ENCODE assay signal across 24 cellular contexts in the genomic region with DNA sequence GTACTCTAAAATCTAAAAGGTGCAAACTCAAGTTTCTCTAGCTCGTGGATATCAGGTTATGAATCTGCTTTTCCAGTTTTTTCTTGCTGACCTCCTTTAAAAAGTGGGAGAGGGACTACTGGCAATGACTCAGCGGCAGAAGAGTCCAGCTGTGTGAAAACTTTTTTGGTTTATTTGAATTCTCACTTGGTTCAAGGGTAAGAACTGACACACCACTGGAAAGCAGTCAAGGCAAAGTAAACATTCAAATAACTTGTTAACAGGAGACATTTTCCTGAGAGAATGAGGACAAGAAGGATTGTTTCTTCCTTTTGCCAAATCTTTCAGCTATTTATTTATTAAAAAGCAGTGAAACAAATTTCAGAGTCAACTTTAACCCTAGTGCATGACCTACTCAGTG. TPM values are rescaled to one million over a fixed set of nuclear protein-coding genes. Genes with fewer than 3 reads are reported as not detected.
DNase-seq lines count a peak whose midpoint lies in the region; ATAC-seq and TF ChIP-seq lines count a peak whose summit lies in the region.
"Had no signal": no experiment of that assay in that cellular context is flagged by ENCODE, and none has a peak within 500 bp of the region (broad histone marks: within the 10 kb centered on the region; RNA-seq: fewer than 3 reads in every experiment).

No MANE protein-coding gene starts in this region.

- no peak for TF ChIP-seq POLR2A in uterus (IDR thresholded peaks at IDR 0.05)

- H3K27me3 ChIP-seq in liver (ENCODE audit: control insufficient read depth in 4 of 4, insufficient read depth in 4 of 4, low read length in 3 of 4) (no peaks in the 10 kb centered on the region), rectal smooth muscle tissue (ENCODE audit: control insufficient read depth, insufficient read depth, low read length) (no peaks in the 10 kb centered on the region), uterus (no peaks in the 10 kb centered on the region)

- no peak for TF ChIP-seq CTCF in liver (IDR thresholded peaks at IDR 0.05; ENCODE audit: low read depth, low read length, missing input control)
- TF ChIP-seq CTCF in uterus (IDR thresholded peaks at IDR 0.05), result no peak

- ATAC-seq in left ventricle myocardium superior (peak; percentile 28), Right ventricle myocardium inferior (no peak)
- ATAC-seq: K562 had no signal

- H3K9ac ChIP-seq in liver (ENCODE audit: low read depth in 1 of 2, low read length in 2 of 2) (peak overlapping the region in 1 of 2 donors; percentile 7), rectal smooth muscle tissue (ENCODE audit: low read length) (no peak overlapping the region)
- H3K9ac ChIP-seq: GM23248 had no signal

- 38% methylated on average over 2 of the region's 2 CpGs for WGBS in liver

- H3K27ac ChIP-seq in liver (ENCODE audit: low read depth in 1 of 2, low read length in 2 of 2) (no peak overlapping the region), rectal smooth muscle tissue (ENCODE audit: low read depth, low read length) (peak overlapping the region; percentile 60), uterus (peak overlapping the region; percentile 15 to 52)
- H3K27ac ChIP-seq: GM23248 had no signal

- H3K4me1 ChIP-seq in liver (ENCODE audit: control insufficient read depth in 4 of 4, insufficient read depth in 4 of 4, low read length in 3 of 4), result peaks cover 0 to 12% (median 5%) of the 10 kb centered on the region in 4 donors
- H3K4me1 ChIP-seq in rectal smooth muscle tissue (ENCODE audit: control insufficient read depth, insufficient read depth, low read length), result peaks cover 43% of the 10 kb centered on the region
- no peaks in the 10 kb centered on the region for H3K4me1 ChIP-seq in uterus
- H3K4me1 ChIP-seq: HAP-1 had no signal

- H3K36me3 ChIP-seq in liver (ENCODE audit: control insufficient read depth in 4 of 4, insufficient read depth in 3 of 4, low read depth in 1 of 4, low read length in 3 of 4) (no peaks in the 10 kb centered on the region), rectal smooth muscle tissue (ENCODE audit: control insufficient read depth, insufficient read depth, low read length) (no peaks in the 10 kb centered on the region), uterus (no peaks in the 10 kb centered on the region)
- H3K36me3 ChIP-seq: HAP-1 had no signal

- DNase-seq in left ventricle myocardium superior (no peak), Right ventricle myocardium inferior (ENCODE audit: missing footprints) (no peak), uterus (no peak), RKO (ENCODE audit: low spot score) (no peak), NAMALWA (ENCODE audit: low spot score) (no peak), activated gamma-delta T cell (lab: John Stamatoyannopoulos, UW) (no peak)
- DNase-seq: 8988T; AML-193; C1 segment of cervical spinal cord; Calu3; CD8-positive, alpha-beta memory T cell; DMS153; GM23248; NCI-H1092 treated with DMSO at 0.1 percent for 48 hours; NCI-H1436 treated with DMSO at 0.1 percent for 48 hours; NCI-H2081; NCI-H2171 treated with DMSO at 0.1 percent for 48 hours; NCI-H446; OCI-M1; SHP77 had no signal

- intact Hi-C loops in left ventricle myocardium superior (cut with micrococcal nuclease), result no loop called here
- intact Hi-C loops in Right ventricle myocardium inferior (cut with DNase I), result loop anchor here (10.0 kb wide), 1 partner anchor 72 kb away; no protein-coding TSS in a partner anchor
- intact Hi-C loops in uterus (cut with DNase I; ENCODE audit: low total_unique reads), result no loop called here

- no peak for TF ChIP-seq RAD21 in liver (IDR thresholded peaks at IDR 0.05)

- H3K4me3 ChIP-seq in liver (ENCODE audit: low read depth in 1 of 3, low read length in 3 of 3) (no peak overlapping the region), rectal smooth muscle tissue (ENCODE audit: low read length) (no peak overlapping the region), uterus (no peak overlapping the region)
- H3K4me3 ChIP-seq: GM23248, HAP-1, K562 had no signal

- H3K9me3 ChIP-seq in liver (ENCODE audit: control insufficient read depth in 4 of 4, low read length in 3 of 4), result no peaks in the 10 kb centered on the region
- no peaks in the 10 kb centered on the region for H3K9me3 ChIP-seq in uterus
- H3K9me3 ChIP-seq: HAP-1 had no signal

TF ChIP-seq in liver, 16 proteins besides CTCF, POLR2A, EP300 and RAD21:
- TF ChIP-seq TAF1 (conservative IDR thresholded peaks at IDR 0.05), result no peak
- peak; percentile 16 for TF ChIP-seq NR2F2 (IDR thresholded peaks at IDR 0.05)

RNA-seq across cellular contexts. Expression of a gene that starts 36.1 kb away (rescaled TPM):
- total RNA-seq in left ventricle myocardium superior (15.9 TPM), Right ventricle myocardium inferior (18.6 TPM), liver (1 to 10 TPM; 7.1 to 7.4 TPM), uterus (100 to 1,000 TPM in 3 of 4 donors, 10 to 100 TPM in 1; 38.5 to 261 (median 213) TPM)
- polyA plus RNA-seq in liver, result under 1 TPM; 0.69 to 0.85 TPM
- polyA plus RNA-seq: CD8-positive, alpha-beta memory T cell had no signal

Comparison
In these comparisons a context has a peak if more than half of its experiments do, and no peak if none do; other contexts are left out.
1. H3K27ac ChIP-seq: peak in rectal smooth muscle tissue (single experiment) and uterus (2 of 2); none in liver (0 of 2).